Comparison of ENCODE assay signal across 1 cellular context in genomic region chr19:55653651-55654322, GRCh38.
TF ChIP-seq lines count a peak whose summit lies in the region.

No MANE protein-coding gene starts in this region.

TF ChIP-seq in GM23338, 12 proteins besides CTCF, POLR2A, EP300 and RAD21:
- TF ChIP-seq EZH2phosphoT487 (IDR thresholded peaks at IDR 0.05; ENCODE audit: unreplicated experiment) (no peak), POLR2AphosphoS5 (IDR thresholded peaks at IDR 0.05; ENCODE audit: low read depth) (peak; percentile 53), ZNF114 (CRISPR knock-in tag; IDR thresholded peaks at IDR 0.05) (no peak), ETS1 (IDR thresholded peaks at IDR 0.05) (peak; percentile 68; the same call in 1 of the 2 replicates), CREB1 (CRISPR knock-in tag; IDR thresholded peaks at IDR 0.05; ENCODE audit: low read depth) (peak; percentile 54)
TF ChIP-seq in GM23338: peak in this region for 3.
